Comparison of ENCODE assay signal across 8 cellular contexts in the genomic region with DNA sequence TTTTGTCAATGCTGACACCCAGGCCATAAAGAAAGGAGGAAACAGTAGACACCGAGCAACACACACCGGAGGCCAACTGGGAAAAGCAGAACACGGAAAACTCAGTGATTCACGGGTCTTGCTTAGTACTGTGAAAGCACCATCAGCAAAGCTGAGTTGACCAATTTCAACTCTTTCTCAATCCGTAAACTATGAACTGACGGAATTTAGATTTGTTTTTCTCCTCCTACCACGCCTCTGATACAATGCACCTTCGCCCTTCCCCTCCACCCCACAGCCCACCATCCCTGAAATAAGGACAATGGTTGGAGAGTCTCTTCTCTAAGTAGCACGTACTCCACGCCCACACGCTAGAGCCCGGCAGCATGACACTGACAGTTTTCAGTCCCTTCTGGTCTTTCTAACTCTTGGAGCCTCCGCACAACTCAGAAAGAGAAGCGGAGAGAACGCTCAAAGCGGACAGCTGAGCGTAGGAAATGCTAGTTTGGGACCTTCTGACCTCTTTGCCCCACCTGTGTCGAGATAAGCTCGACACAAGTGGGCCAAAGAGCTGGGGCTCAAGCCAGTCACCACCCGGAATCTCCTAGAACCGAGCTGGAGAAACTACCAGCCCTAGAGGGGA. TPM values are rescaled to one million over a fixed set of nuclear protein-coding genes. Genes with fewer than 3 reads are reported as not detected.
A peak's percentile ranks its signal among the peaks of the same experiment; 100 is the strongest.
DNase-seq lines count a peak whose midpoint lies in the region; ATAC-seq and TF ChIP-seq lines count a peak whose summit lies in the region.

No MANE protein-coding gene starts in this region.

- TF ChIP-seq RAD21 in Ishikawa (IDR thresholded peaks at IDR 0.05; ENCODE audit: low read depth): no peak

- TF ChIP-seq EP300 in Ishikawa (IDR thresholded peaks at IDR 0.05; ENCODE audit: borderline replicate concordance): no peak

- intact Hi-C loops in sciatic nerve (cut with DNase I): no loop called here

- ATAC-seq in GM21786 (IDR thresholded peaks at IDR 0.05; ENCODE audit: unreplicated experiment): peak; percentile 36
- peak; percentile 59 for ATAC-seq in sciatic nerve

- DNase-seq in ELR (ENCODE audit: low read depth) (peak; percentile 59), SK-MEL-5 (ENCODE audit: low read depth, low spot score) (peak; percentile 39), amygdala (lab: John Stamatoyannopoulos, UW) (peak in 34 of 56 donors; percentile 2 to 81 (median 32)), hepatic stellate cell (ENCODE audit: low spot score) (peak; percentile 23), sciatic nerve (ENCODE audit: low spot score) (peak; percentile 62), ureter (ENCODE audit: low spot score) (no peak)

- in situ Hi-C loops in SK-MEL-5 (cut with HindIII; ENCODE audit: low pct_unique_long_range_greater_than_20kb, low sequenced_read_pairs): no loop called here

TF ChIP-seq in Ishikawa, 13 proteins besides CTCF, POLR2A, EP300 and RAD21:
- TF ChIP-seq FOXM1 (IDR thresholded peaks at IDR 0.05; ENCODE audit: borderline replicate concordance, low read depth): no peak
- TF ChIP-seq, protein P1, sequence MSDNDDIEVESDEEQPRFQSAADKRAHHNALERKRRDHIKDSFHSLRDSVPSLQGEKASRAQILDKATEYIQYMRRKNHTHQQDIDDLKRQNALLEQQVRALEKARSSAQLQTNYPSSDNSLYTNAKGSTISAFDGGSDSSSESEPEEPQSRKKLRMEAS (IDR thresholded peaks at IDR 0.05): peak; percentile 22; the same call in 1 of the 2 replicates

RNA-seq across cellular contexts. Expression of a gene that starts 0.7 kb away (rescaled TPM):
- 54.0 and 59.8 TPM in 2 replicates for total RNA-seq in SK-MEL-5 (2014; rRNA removed; shearing (Covaris generic))
- polyA plus RNA-seq in SK-MEL-5 (2015; cell fraction: cytosol; rRNA removed): 14.9 and 25.3 TPM in 2 replicates
- 22.4 and 54.9 TPM in 2 replicates for polyA plus RNA-seq in SK-MEL-5 (2015; cell fraction: nucleus; rRNA removed)
- 42.1 TPM for total RNA-seq in sciatic nerve
- 32.5 TPM for total RNA-seq in ureter
